Comparison of ENCODE assay signal across 1 cellular context in the genomic region with DNA sequence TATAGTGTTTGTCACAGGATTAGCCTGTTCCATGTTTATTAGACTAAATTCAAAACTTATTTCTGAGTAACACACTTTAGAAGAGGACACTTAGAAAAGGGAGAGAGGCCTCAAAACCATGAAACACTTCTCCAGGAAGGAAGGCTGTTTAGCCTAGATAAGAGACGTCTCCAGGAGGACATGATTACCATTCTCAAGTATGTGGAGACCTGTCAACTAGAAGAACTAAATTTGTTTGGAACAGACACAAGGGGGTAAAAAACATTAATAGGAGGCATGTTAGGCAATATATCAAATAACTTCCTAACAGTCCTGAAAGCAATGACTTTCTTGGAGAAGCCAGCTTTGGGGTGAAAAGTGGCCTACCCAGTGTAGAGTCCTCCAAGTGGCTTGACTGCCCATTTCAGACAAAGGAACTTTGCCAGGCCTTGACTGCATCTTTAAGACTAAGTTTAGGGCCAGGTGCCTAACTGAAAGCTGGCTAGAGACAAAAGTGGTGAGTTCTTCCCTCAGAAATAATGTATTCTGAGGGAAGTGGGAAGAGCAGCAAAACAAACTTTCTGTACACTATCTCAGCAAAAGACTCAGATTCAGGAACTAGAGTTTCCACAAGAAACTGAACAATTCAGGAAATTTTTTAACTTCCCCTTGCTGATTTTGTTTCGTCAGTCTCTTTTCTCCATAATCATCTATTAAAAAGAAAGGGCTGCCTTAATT.
TF ChIP-seq lines count a peak whose summit lies in the region.

No MANE protein-coding gene starts in this region.

TF ChIP-seq in K562, 482 proteins besides CTCF, POLR2A, EP300 and RAD21 (continued from another document and continues in another):
- TF ChIP-seq MNT (conservative IDR thresholded peaks at IDR 0.05) (peak; percentile 46 to 65; a peak in 3 of 4 replicates), ZNF668 (CRISPR knock-in tag; IDR thresholded peaks at IDR 0.05) (no peak), ARNT (IDR thresholded peaks at IDR 0.05) (peak in 1 of 2 experiments; percentile 78; a peak in 1 of 4 replicates), HNRNPUL1 (IDR thresholded peaks at IDR 0.05; ENCODE audit: low read length) (no peak), HNRNPK (IDR thresholded peaks at IDR 0.05; ENCODE audit: low read depth, low read length, poor library complexity, severe bottlenecking) (no peak), BCL6 (CRISPR knock-in tag; IDR thresholded peaks at IDR 0.05) (no peak), RFX7 (CRISPR knock-in tag; IDR thresholded peaks at IDR 0.05) (no peak), ZNF253 (CRISPR knock-in tag; conservative IDR thresholded peaks at IDR 0.05) (no peak), SREBF2 (CRISPR knock-in tag; IDR thresholded peaks at IDR 0.05) (no peak), ZNF57 (CRISPR knock-in tag; IDR thresholded peaks at IDR 0.05) (no peak), PML (IDR thresholded peaks at IDR 0.05; ENCODE audit: low read length) (peak; percentile 88), MLLT1 (IDR thresholded peaks at IDR 0.05) (peak in 1 of 2 experiments; percentile 36; a peak in 2 of 4 replicates), SMARCE1 (IDR thresholded peaks at IDR 0.05) (peak; percentile 92), TAF1 (IDR thresholded peaks at IDR 0.05; ENCODE audit: control insufficient read depth, extremely low read depth, insufficient read depth, low read length, severe bottlenecking) (no peak), ZKSCAN3 (CRISPR knock-in tag; IDR thresholded peaks at IDR 0.05) (no peak), STAT6 (CRISPR knock-in tag; IDR thresholded peaks at IDR 0.05) (no peak), CHD1 (IDR thresholded peaks at IDR 0.05; ENCODE audit: low read length) (no peak), MECOM (CRISPR knock-in tag; IDR thresholded peaks at IDR 0.05) (peak; percentile 49; the same call in 1 of the 2 replicates), HDAC2 (IDR thresholded peaks at IDR 0.05) (peak; percentile 58; the same call in 1 of the 2 replicates), NR2F6 (CRISPR knock-in tag; IDR thresholded peaks at IDR 0.05) (no peak), NRF1 (conservative IDR thresholded peaks at IDR 0.05 in 1 of 2, IDR thresholded peaks at IDR 0.05 in 1 of 2) (no peak), MEF2D (tag; conservative IDR thresholded peaks at IDR 0.05; ENCODE audit: low read depth) (no peak), PURB (CRISPR knock-in tag; IDR thresholded peaks at IDR 0.05; ENCODE audit: low read depth) (no peak), MAZ (CRISPR knock-in tag; conservative IDR thresholded peaks at IDR 0.05 in 1 of 2, IDR thresholded peaks at IDR 0.05 in 1 of 2) (no peak), PTTG1 (tag; IDR thresholded peaks at IDR 0.05; ENCODE audit: low read depth) (no peak), U2AF1 (optimal IDR thresholded peaks at IDR 0.05; ENCODE audit: low read depth, low read length) (no peak), ADNP (tag; IDR thresholded peaks at IDR 0.05) (no peak), ZZZ3 (IDR thresholded peaks at IDR 0.05) (no peak), POLR2B (IDR thresholded peaks at IDR 0.05; ENCODE audit: low read depth, partially characterized antibody) (no peak), RBM14 (IDR thresholded peaks at IDR 0.05; ENCODE audit: borderline replicate concordance, insufficient read depth, low read depth, low read length) (no peak), RCOR1 (IDR thresholded peaks at IDR 0.05; ENCODE audit: borderline replicate concordance in 1 of 2, low read depth in 2 of 2, low read length in 2 of 2) (peak in 1 of 2 experiments; percentile 83; a peak in 2 of 4 replicates)
- TF ChIP-seq, protein P1, sequence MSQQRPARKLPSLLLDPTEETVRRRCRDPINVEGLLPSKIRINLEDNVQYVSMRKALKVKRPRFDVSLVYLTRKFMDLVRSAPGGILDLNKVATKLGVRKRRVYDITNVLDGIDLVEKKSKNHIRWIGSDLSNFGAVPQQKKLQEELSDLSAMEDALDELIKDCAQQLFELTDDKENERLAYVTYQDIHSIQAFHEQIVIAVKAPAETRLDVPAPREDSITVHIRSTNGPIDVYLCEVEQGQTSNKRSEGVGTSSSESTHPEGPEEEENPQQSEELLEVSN (IDR thresholded peaks at IDR 0.05; ENCODE audit: borderline replicate concordance in 1 of 2, extremely low read depth in 1 of 2, insufficient read depth in 1 of 2, insufficient read length in 1 of 2, low read depth in 1 of 2, low read length in 1 of 2, poor library complexity in 1 of 2, severe bottlenecking in 1 of 2): no peak
- TF ChIP-seq, protein P2, sequence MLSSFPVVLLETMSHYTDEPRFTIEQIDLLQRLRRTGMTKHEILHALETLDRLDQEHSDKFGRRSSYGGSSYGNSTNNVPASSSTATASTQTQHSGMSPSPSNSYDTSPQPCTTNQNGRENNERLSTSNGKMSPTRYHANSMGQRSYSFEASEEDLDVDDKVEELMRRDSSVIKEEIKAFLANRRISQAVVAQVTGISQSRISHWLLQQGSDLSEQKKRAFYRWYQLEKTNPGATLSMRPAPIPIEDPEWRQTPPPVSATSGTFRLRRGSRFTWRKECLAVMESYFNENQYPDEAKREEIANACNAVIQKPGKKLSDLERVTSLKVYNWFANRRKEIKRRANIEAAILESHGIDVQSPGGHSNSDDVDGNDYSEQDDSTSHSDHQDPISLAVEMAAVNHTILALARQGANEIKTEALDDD (IDR thresholded peaks at IDR 0.05): peak; percentile 95
- TF ChIP-seq, protein P3, sequence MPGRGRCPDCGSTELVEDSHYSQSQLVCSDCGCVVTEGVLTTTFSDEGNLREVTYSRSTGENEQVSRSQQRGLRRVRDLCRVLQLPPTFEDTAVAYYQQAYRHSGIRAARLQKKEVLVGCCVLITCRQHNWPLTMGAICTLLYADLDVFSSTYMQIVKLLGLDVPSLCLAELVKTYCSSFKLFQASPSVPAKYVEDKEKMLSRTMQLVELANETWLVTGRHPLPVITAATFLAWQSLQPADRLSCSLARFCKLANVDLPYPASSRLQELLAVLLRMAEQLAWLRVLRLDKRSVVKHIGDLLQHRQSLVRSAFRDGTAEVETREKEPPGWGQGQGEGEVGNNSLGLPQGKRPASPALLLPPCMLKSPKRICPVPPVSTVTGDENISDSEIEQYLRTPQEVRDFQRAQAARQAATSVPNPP (IDR thresholded peaks at IDR 0.05; ENCODE audit: borderline replicate concordance, insufficient read depth, insufficient read length): no peak
- TF ChIP-seq, protein P4, sequence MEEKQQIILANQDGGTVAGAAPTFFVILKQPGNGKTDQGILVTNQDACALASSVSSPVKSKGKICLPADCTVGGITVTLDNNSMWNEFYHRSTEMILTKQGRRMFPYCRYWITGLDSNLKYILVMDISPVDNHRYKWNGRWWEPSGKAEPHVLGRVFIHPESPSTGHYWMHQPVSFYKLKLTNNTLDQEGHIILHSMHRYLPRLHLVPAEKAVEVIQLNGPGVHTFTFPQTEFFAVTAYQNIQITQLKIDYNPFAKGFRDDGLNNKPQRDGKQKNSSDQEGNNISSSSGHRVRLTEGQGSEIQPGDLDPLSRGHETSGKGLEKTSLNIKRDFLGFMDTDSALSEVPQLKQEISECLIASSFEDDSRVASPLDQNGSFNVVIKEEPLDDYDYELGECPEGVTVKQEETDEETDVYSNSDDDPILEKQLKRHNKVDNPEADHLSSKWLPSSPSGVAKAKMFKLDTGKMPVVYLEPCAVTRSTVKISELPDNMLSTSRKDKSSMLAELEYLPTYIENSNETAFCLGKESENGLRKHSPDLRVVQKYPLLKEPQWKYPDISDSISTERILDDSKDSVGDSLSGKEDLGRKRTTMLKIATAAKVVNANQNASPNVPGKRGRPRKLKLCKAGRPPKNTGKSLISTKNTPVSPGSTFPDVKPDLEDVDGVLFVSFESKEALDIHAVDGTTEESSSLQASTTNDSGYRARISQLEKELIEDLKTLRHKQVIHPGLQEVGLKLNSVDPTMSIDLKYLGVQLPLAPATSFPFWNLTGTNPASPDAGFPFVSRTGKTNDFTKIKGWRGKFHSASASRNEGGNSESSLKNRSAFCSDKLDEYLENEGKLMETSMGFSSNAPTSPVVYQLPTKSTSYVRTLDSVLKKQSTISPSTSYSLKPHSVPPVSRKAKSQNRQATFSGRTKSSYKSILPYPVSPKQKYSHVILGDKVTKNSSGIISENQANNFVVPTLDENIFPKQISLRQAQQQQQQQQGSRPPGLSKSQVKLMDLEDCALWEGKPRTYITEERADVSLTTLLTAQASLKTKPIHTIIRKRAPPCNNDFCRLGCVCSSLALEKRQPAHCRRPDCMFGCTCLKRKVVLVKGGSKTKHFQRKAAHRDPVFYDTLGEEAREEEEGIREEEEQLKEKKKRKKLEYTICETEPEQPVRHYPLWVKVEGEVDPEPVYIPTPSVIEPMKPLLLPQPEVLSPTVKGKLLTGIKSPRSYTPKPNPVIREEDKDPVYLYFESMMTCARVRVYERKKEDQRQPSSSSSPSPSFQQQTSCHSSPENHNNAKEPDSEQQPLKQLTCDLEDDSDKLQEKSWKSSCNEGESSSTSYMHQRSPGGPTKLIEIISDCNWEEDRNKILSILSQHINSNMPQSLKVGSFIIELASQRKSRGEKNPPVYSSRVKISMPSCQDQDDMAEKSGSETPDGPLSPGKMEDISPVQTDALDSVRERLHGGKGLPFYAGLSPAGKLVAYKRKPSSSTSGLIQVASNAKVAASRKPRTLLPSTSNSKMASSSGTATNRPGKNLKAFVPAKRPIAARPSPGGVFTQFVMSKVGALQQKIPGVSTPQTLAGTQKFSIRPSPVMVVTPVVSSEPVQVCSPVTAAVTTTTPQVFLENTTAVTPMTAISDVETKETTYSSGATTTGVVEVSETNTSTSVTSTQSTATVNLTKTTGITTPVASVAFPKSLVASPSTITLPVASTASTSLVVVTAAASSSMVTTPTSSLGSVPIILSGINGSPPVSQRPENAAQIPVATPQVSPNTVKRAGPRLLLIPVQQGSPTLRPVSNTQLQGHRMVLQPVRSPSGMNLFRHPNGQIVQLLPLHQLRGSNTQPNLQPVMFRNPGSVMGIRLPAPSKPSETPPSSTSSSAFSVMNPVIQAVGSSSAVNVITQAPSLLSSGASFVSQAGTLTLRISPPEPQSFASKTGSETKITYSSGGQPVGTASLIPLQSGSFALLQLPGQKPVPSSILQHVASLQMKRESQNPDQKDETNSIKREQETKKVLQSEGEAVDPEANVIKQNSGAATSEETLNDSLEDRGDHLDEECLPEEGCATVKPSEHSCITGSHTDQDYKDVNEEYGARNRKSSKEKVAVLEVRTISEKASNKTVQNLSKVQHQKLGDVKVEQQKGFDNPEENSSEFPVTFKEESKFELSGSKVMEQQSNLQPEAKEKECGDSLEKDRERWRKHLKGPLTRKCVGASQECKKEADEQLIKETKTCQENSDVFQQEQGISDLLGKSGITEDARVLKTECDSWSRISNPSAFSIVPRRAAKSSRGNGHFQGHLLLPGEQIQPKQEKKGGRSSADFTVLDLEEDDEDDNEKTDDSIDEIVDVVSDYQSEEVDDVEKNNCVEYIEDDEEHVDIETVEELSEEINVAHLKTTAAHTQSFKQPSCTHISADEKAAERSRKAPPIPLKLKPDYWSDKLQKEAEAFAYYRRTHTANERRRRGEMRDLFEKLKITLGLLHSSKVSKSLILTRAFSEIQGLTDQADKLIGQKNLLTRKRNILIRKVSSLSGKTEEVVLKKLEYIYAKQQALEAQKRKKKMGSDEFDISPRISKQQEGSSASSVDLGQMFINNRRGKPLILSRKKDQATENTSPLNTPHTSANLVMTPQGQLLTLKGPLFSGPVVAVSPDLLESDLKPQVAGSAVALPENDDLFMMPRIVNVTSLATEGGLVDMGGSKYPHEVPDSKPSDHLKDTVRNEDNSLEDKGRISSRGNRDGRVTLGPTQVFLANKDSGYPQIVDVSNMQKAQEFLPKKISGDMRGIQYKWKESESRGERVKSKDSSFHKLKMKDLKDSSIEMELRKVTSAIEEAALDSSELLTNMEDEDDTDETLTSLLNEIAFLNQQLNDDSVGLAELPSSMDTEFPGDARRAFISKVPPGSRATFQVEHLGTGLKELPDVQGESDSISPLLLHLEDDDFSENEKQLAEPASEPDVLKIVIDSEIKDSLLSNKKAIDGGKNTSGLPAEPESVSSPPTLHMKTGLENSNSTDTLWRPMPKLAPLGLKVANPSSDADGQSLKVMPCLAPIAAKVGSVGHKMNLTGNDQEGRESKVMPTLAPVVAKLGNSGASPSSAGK (IDR thresholded peaks at IDR 0.05): no peak
